In the genomic region with DNA sequence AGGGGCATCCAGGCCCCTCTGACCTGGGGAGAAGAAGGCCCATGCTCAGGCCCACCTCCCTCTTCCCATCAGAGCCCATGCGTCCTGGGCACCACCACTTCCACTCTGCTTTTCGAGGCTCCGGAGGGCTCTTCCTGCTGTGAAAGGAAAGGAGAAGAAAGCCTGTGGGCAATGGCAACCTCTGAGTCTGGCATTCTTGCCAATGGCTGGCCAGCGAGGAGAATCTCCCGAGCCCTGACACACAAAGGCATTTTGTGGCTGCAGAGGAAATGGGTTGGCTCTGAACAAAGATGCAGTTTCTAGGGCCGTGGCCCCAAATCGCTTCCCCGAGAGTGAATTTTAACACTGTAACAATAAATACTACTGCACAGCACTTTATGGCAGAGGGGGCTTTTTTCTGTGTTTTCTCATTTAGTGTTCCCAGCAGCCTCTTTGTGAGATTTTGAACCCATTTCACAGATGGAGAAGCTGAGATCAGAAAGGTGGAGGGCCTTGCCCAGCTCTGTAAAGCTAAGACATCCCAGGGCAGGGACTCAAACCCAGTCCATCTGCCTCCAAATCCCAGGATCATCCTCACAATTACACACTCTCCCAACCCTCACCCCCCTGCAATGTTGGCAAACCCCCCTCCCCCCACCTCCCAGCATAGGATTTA, we compare ENCODE assay signal across 27 cellular contexts. TPM values are rescaled to one million over a fixed set of nuclear protein-coding genes. Genes with fewer than 3 reads are reported as not detected.
DNase-seq lines count a peak whose midpoint lies in the region; ATAC-seq, FAIRE-seq and TF ChIP-seq lines count a peak whose summit lies in the region.
"Had no signal": no experiment of that assay in that cellular context is flagged by ENCODE, and none has a peak within 500 bp of the region (broad histone marks: within the 10 kb centered on the region; RNA-seq: fewer than 3 reads in every experiment).

No MANE protein-coding gene starts in this region.

- ATAC-seq in GM23338, result no peak
- ATAC-seq: A549, GM12878 had no signal

- FAIRE-seq in H1 (lab: Jason Lieb, UNC), result no peak
- FAIRE-seq: A549, D721Med, GM12878, GM19239, H54 had no signal

- H2BK15ac ChIP-seq in H1 (ENCODE audit: low read length) (no peak overlapping the region), neuronal stem cell (ENCODE audit: low read length) (no peak overlapping the region)

- H3K4ac ChIP-seq in H1 (replicated peaks; ENCODE audit: insufficient read length, low read depth, low read length), result no peak overlapping the region
- no peak overlapping the region for H3K4ac ChIP-seq in neuronal stem cell (ENCODE audit: low read length)

- no peak overlapping the region for H3K27ac ChIP-seq in GM23338 (ENCODE audit: low read depth)
- peak overlapping the region in 3 of 5 donors; percentile 63 to 85 (median 82) for H3K27ac ChIP-seq in adrenal gland
- no peak overlapping the region for H3K27ac ChIP-seq in H1 (ENCODE audit: low read depth, low read length)
- no peak overlapping the region for H3K27ac ChIP-seq in neuronal stem cell (replicated peaks; ENCODE audit: low read length)
- H3K27ac ChIP-seq: A549; BLaER1 treated with 17β-estradiol and CSF1 and Interleukin-3, amounts not matched to agents 10 nM and 100 nM; GM23248 had no signal

- no peak overlapping the region for H3K9ac ChIP-seq in H1 (replicated peaks in 1 of 4; ENCODE audit: extremely low read depth in 1 of 4, low read depth in 3 of 4, low read length in 3 of 4)
- peak overlapping the region; percentile 15 for H3K9ac ChIP-seq in neuronal stem cell (ENCODE audit: low read depth, low read length, poor library complexity)
- H3K9ac ChIP-seq: BLaER1 treated with 17β-estradiol and CSF1 and Interleukin-3, amounts not matched to agents 10 nM and 100 nM; GM23248 had no signal

- H3K14ac ChIP-seq in H1 (ENCODE audit: insufficient read length) (no peak overlapping the region), neuronal stem cell (ENCODE audit: low read length) (no peak overlapping the region)

- H3K36me3 Mint-ChIP-seq in GM23338 (ENCODE audit: low read depth), result no peaks in the 10 kb centered on the region
- H3K36me3 Mint-ChIP-seq in T-helper 2 cell treated with Interferon-gamma antibody and Interleukin-4, amounts not matched to agents 5 μg/mL and 100 μg/mL, for 36 hours (ENCODE audit: low read depth), result no peaks in the 10 kb centered on the region
- H3K36me3 Mint-ChIP-seq: CD14-positive monocyte; CD8-positive, alpha-beta memory T cell had no signal

- no peaks in the 10 kb centered on the region for H3K79me1 ChIP-seq in H1 (ENCODE audit: low read depth, low read length)
- no peaks in the 10 kb centered on the region for H3K79me1 ChIP-seq in neuronal stem cell (ENCODE audit: low read depth, low read length)

- H3K4me3 ChIP-seq in GM23338 (no peak overlapping the region), adrenal gland (no peak overlapping the region), H1 (ENCODE audit: extremely low read depth in 1 of 4, insufficient read depth in 2 of 4, low read depth in 3 of 4, low read length in 4 of 4) (no peak overlapping the region), neuronal stem cell (ENCODE audit: low read length in 2 of 2) (peak overlapping the region in 1 of 2 donors; percentile 38)
- H3K4me3 ChIP-seq: A549; BLaER1 treated with 17β-estradiol and CSF1 and Interleukin-3, amounts not matched to agents 10 nM and 100 nM; GM12878; GM23248; HAP-1 had no signal

- intact Hi-C loops in adrenal gland (cut with DNase I), result no loop called here

- H3K9me2 ChIP-seq in GM23338 (ENCODE audit: insufficient read depth), result no peaks in the 10 kb centered on the region

- no peak for TF ChIP-seq EP300 in H1 (IDR thresholded peaks at IDR 0.05; ENCODE audit: borderline replicate concordance in 1 of 2, low read depth in 2 of 2, low read length in 2 of 2)

- POLR2A ChIA-PET in H1 (lab: Charles Lee; ENCODE audit: partially characterized antibody), result no interaction called here

- H3K23ac ChIP-seq in H1 (ENCODE audit: insufficient read length), result no peak overlapping the region
- H3K23ac ChIP-seq in neuronal stem cell (ENCODE audit: low read depth, low read length, poor library complexity), result no peak overlapping the region

- H3K9me3 Mint-ChIP-seq in GM23338, result no peaks in the 10 kb centered on the region
- no peaks in the 10 kb centered on the region for H3K9me3 Mint-ChIP-seq in T-helper 2 cell treated with Interferon-gamma antibody and Interleukin-4, amounts not matched to agents 5 μg/mL and 100 μg/mL, for 36 hours
- H3K9me3 Mint-ChIP-seq: CD14-positive monocyte; CD4-positive, alpha-beta T cell; CD8-positive, alpha-beta memory T cell; HFFc6 had no signal

- H2AFZ ChIP-seq in GM23338 (0 out of 2 replicates have a peak overlapping the region, but pooled peaks have one; percentile 43), H1 (ENCODE audit: low read length) (no peak overlapping the region), neuronal stem cell (ENCODE audit: low read length) (no peak overlapping the region)
- H2AFZ ChIP-seq: GM23248 had no signal

- H2BK5ac ChIP-seq in H1 (ENCODE audit: low read depth, low read length) (peak overlapping the region; percentile 35; the same call in 1 of the 2 replicates), neuronal stem cell (ENCODE audit: low read length) (no peak overlapping the region)

- no peak overlapping the region for H2AK5ac ChIP-seq in H1 (ENCODE audit: low read depth, low read length)
- no peak overlapping the region for H2AK5ac ChIP-seq in neuronal stem cell (ENCODE audit: low read depth, low read length)

- H3K9me3 ChIP-seq in adrenal gland (replicated peaks in 1 of 3), result no peaks in the 10 kb centered on the region
- no peaks in the 10 kb centered on the region for H3K9me3 ChIP-seq in H1 (ENCODE audit: insufficient read depth in 2 of 2, low read depth in 1 of 2, low read length in 1 of 2)
- H3K9me3 ChIP-seq in neuronal stem cell (replicated peaks in 1 of 2; ENCODE audit: control insufficient read depth in 2 of 2, insufficient read depth in 1 of 2, low read depth in 1 of 2, low read length in 2 of 2), result no peaks in the 10 kb centered on the region
- H3K9me3 ChIP-seq: A549; BE2C; BLaER1 treated with 17β-estradiol and CSF1 and Interleukin-3, amounts not matched to agents 10 nM and 100 nM; HAP-1 had no signal

- no peak overlapping the region for H2BK120ac ChIP-seq in H1 (replicated peaks; ENCODE audit: low read depth, low read length)
- no peak overlapping the region for H2BK120ac ChIP-seq in neuronal stem cell (ENCODE audit: low read depth, low read length)

- H3K4me1 ChIP-seq in GM23338 (ENCODE audit: insufficient read depth) (no peaks in the 10 kb centered on the region), adrenal gland (replicated peaks in 1 of 2) (peaks cover 0 to 27% of the 10 kb centered on the region in 2 donors), H1 (replicated peaks in 1 of 4; ENCODE audit: control insufficient read depth in 3 of 4, insufficient read depth in 4 of 4, low read length in 3 of 4) (peaks cover 0 to 3% (median under 1%) of the 10 kb centered on the region in 4 experiments; a peak in 2 of 7 replicates), neuronal stem cell (ENCODE audit: control insufficient read depth in 2 of 2, insufficient read depth in 1 of 2, low read depth in 1 of 2, low read length in 2 of 2) (no peaks in the 10 kb centered on the region)
- H3K4me1 ChIP-seq: A549; BE2C; BLaER1 treated with 17β-estradiol and CSF1 and Interleukin-3, amounts not matched to agents 10 nM and 100 nM; HAP-1 had no signal

- peaks cover 11% of the 10 kb centered on the region for H3K27me3 Mint-ChIP-seq in GM23338 (ENCODE audit: insufficient read depth, low read depth, poor library complexity)
- no peaks in the 10 kb centered on the region for H3K27me3 Mint-ChIP-seq in T-helper 2 cell treated with Interferon-gamma antibody and Interleukin-4, amounts not matched to agents 5 μg/mL and 100 μg/mL, for 36 hours (ENCODE audit: low read depth)

- H2BK20ac ChIP-seq in H1 (ENCODE audit: low read length), result no peak overlapping the region

- no peak overlapping the region for H3K18ac ChIP-seq in H1 (ENCODE audit: extremely low read depth, low read length)
- H3K18ac ChIP-seq in neuronal stem cell (ENCODE audit: low read length), result no peak overlapping the region

- H4K20me1 ChIP-seq in GM23338 (replicated peaks; ENCODE audit: insufficient read depth), result no peaks in the 10 kb centered on the region
- no peaks in the 10 kb centered on the region for H4K20me1 ChIP-seq in H1 (replicated peaks in 1 of 2; ENCODE audit: control insufficient read depth in 1 of 2, insufficient read depth in 2 of 2, low read length in 2 of 2)
- H4K20me1 ChIP-seq: BLaER1 treated with 17β-estradiol and CSF1 and Interleukin-3, amounts not matched to agents 10 nM and 100 nM had no signal

- 66 to 96% (median 71%) methylated on average over 8 of the region's 8 CpGs for WGBS in adrenal gland, 4 donors
- WGBS in H1 (ENCODE audit: extremely low coverage in 1 of 2, insufficient coverage in 1 of 2, insufficient read length in 1 of 2, insufficient replicate concordance in 2 of 2, low coverage in 1 of 2, low lambda C conversion rate in 2 of 2, missing lambda C conversion rate in 1 of 2), 2 experiments, result 68% methylated on average over 8 of the region's 8 CpGs; no CpG with 5 or more reads in 1 of the 2 experiments
- no CpG with 5 or more reads among the region's 8 CpGs for WGBS in neuronal stem cell (ENCODE audit: extremely low coverage in 2 of 2, insufficient read length in 2 of 2, insufficient replicate concordance in 1 of 2), 2 donors

- no peak overlapping the region for H3K4me2 ChIP-seq in GM23338
- H3K4me2 ChIP-seq in H1 (ENCODE audit: insufficient read depth in 1 of 2, low read depth in 2 of 2, low read length in 2 of 2), result no peak overlapping the region
- H3K4me2 ChIP-seq in neuronal stem cell (ENCODE audit: insufficient read depth, low read length, poor library complexity, severe bottlenecking), result no peak overlapping the region
- H3K4me2 ChIP-seq: A549; BLaER1 treated with 17β-estradiol and CSF1 and Interleukin-3, amounts not matched to agents 10 nM and 100 nM had no signal

- DNase-seq in GM23338 (ENCODE audit: low spot score) (no peak), adrenal gland (no peak), H1 (ENCODE audit: low read depth in 1 of 2, low spot score in 2 of 2) (no peak), neuronal stem cell (ENCODE audit: low spot score) (no peak), NCI-H2196 (lab: John Stamatoyannopoulos, UW; ENCODE audit: unreplicated experiment) (no peak)
- no peak for DNase-seq in T-helper 2 cell treated with Interferon-gamma antibody and Interleukin-4, amounts not matched to agents 5 μg/mL and 100 μg/mL, for 36 hours (ENCODE audit: low spot score)
- DNase-seq in activated CD4-positive, CD25-positive, alpha-beta regulatory T cell (lab: John Stamatoyannopoulos, UW), result no peak
- DNase-seq: 8988T; ACHN; AML-193; BE2C; CD4-positive, alpha-beta T cell; CD8-positive, alpha-beta memory T cell; DMS 273 treated with DMSO at 0.1 percent for 48 hours; DMS79; EL; GDM1; GM23248; HFFc6 had no signal

- H3K23me2 ChIP-seq in H1 (ENCODE audit: low read depth, low read length), result no peaks in the 10 kb centered on the region

- no peak overlapping the region for H4K8ac ChIP-seq in H1 (ENCODE audit: extremely low read depth, insufficient read depth, low read length)
- H4K8ac ChIP-seq in neuronal stem cell (ENCODE audit: low read depth, low read length), result no peak overlapping the region

- H3K36me3 ChIP-seq in GM23338 (ENCODE audit: insufficient read depth) (no peaks in the 10 kb centered on the region), adrenal gland (replicated peaks in 1 of 2) (no peaks in the 10 kb centered on the region), H1 (ENCODE audit: control insufficient read depth in 2 of 4, insufficient read depth in 4 of 4, low read length in 3 of 4) (peaks cover 0 to 3% (median 0%) of the 10 kb centered on the region in 4 experiments; a peak in 1 of 8 replicates), neuronal stem cell (replicated peaks in 1 of 2; ENCODE audit: control insufficient read depth in 2 of 2, insufficient read depth in 2 of 2, low read length in 2 of 2) (peaks cover 0 to 3% of the 10 kb centered on the region in 2 donors)
- H3K36me3 ChIP-seq: BE2C; BLaER1 treated with 17β-estradiol and CSF1 and Interleukin-3, amounts not matched to agents 10 nM and 100 nM; HAP-1 had no signal

- no peak overlapping the region for H3K56ac ChIP-seq in H1 (replicated peaks; ENCODE audit: insufficient read length, low read depth, low read length)

- H3K4me3 Mint-ChIP-seq in GM23338, result no peak overlapping the region
- no peak overlapping the region for H3K4me3 Mint-ChIP-seq in T-helper 2 cell treated with Interferon-gamma antibody and Interleukin-4, amounts not matched to agents 5 μg/mL and 100 μg/mL, for 36 hours
- H3K4me3 Mint-ChIP-seq: CD14-positive monocyte; CD4-positive, alpha-beta T cell; CD8-positive, alpha-beta memory T cell; HFFc6 had no signal

- H4K5ac ChIP-seq in H1 (ENCODE audit: insufficient read length, low read depth, low read length), result no peak overlapping the region

- TF ChIP-seq RAD21 in H1 (IDR thresholded peaks at IDR 0.05 in 1 of 2, conservative IDR thresholded peaks at IDR 0.05 in 1 of 2; ENCODE audit: low read depth in 2 of 2, low read length in 2 of 2), result no peak

- TF ChIP-seq CTCF in GM23338 (conservative IDR thresholded peaks at IDR 0.05; ENCODE audit: low read depth in 2 of 2) (no peak), adrenal gland (IDR thresholded peaks at IDR 0.05) (no peak), H1 (IDR thresholded peaks at IDR 0.05; ENCODE audit: control extremely low read depth in 1 of 3, insufficient read depth in 1 of 3, low read depth in 1 of 3, low read length in 3 of 3) (no peak)

- H4K91ac ChIP-seq in H1 (replicated peaks; ENCODE audit: insufficient read length, low read length), result no peak overlapping the region
- no peak overlapping the region for H4K91ac ChIP-seq in neuronal stem cell (ENCODE audit: low read depth, low read length, poor library complexity)

- H2BK12ac ChIP-seq in H1 (ENCODE audit: low read depth, low read length) (no peak overlapping the region), neuronal stem cell (ENCODE audit: low read length) (no peak overlapping the region)

- H3K79me2 ChIP-seq in GM23338 (replicated peaks; ENCODE audit: insufficient read depth), result no peaks in the 10 kb centered on the region
- no peaks in the 10 kb centered on the region for H3K79me2 ChIP-seq in H1 (ENCODE audit: control insufficient read depth in 1 of 2, insufficient read depth in 2 of 2, low read length in 2 of 2)

- no peak overlapping the region for H3K27ac Mint-ChIP-seq in GM23338
- H3K27ac Mint-ChIP-seq in T-helper 2 cell treated with Interferon-gamma antibody and Interleukin-4, amounts not matched to agents 5 μg/mL and 100 μg/mL, for 36 hours, result no peak overlapping the region
- H3K27ac Mint-ChIP-seq: CD4-positive, alpha-beta T cell; CD8-positive, alpha-beta memory T cell; HFFc6 had no signal

- H3K4me1 Mint-ChIP-seq in GM23338, result peaks cover 10% of the 10 kb centered on the region
- H3K4me1 Mint-ChIP-seq in T-helper 2 cell treated with Interferon-gamma antibody and Interleukin-4, amounts not matched to agents 5 μg/mL and 100 μg/mL, for 36 hours (ENCODE audit: low read depth), result peaks cover 1% of the 10 kb centered on the region
- H3K4me1 Mint-ChIP-seq: CD14-positive monocyte; CD8-positive, alpha-beta memory T cell had no signal

- H3K27me3 ChIP-seq in GM23338 (ENCODE audit: insufficient read depth) (no peaks in the 10 kb centered on the region), adrenal gland (no peaks in the 10 kb centered on the region), H1 (replicated peaks in 1 of 4; ENCODE audit: control insufficient read depth in 3 of 4, extremely low read depth in 1 of 4, insufficient read depth in 3 of 4, low read length in 3 of 4) (no peaks in the 10 kb centered on the region; a peak in 1 of 7 replicates), neuronal stem cell (ENCODE audit: control insufficient read depth in 3 of 3, insufficient read depth in 3 of 3, low read depth in 1 of 3, low read length in 3 of 3) (no peaks in the 10 kb centered on the region)
- H3K27me3 ChIP-seq: BE2C; BLaER1 treated with 17β-estradiol and CSF1 and Interleukin-3, amounts not matched to agents 10 nM and 100 nM had no signal

- TF ChIP-seq POLR2A in adrenal gland (IDR thresholded peaks at IDR 0.05) (no peak), H1 (IDR thresholded peaks at IDR 0.05; ENCODE audit: control extremely low read depth in 1 of 2, low read depth in 2 of 2, low read length in 2 of 2) (no peak)

- H3F3A ChIP-seq in GM23338 (replicated peaks; ENCODE audit: low read depth), result no peaks in the 10 kb centered on the region

- CTCF ChIA-PET in H1 (lab: Charles Lee; ENCODE audit: partially characterized antibody), result interaction anchor here (0.9 to 2.9 kb wide), 3 partner anchors 10 to 154 kb away, joined by 4 to 7 read pairs (median 5); no protein-coding TSS in a partner anchor

RNA-seq across cellular contexts. Expression of gene TMEM51, which starts 35.7 kb away (rescaled TPM):
- 5.2 and 7.9 TPM in 2 replicates for total RNA-seq in GM23338 (2014; rRNA removed; shearing (Covaris generic))
- polyA plus RNA-seq in GM23338 (2016; fragmentation: Nextera tagmentation; extraction: Ambion mirVana), result 4.0 and 4.7 TPM in 2 replicates
- 10 to 100 TPM; 25.0 to 46.5 (median 35.8) TPM for total RNA-seq in adrenal gland
- 10 to 100 TPM; 14.6 to 35.9 (median 19.7) TPM for polyA plus RNA-seq in adrenal gland
- total RNA-seq in H1 (2021; fragmentation: NEBNext Ultra II Directional; extraction: Animal tissue kit (Norgen Biotek cat#: 25700)), result 9.1 and 9.9 TPM in 2 replicates
- 10.7 and 12.6 TPM in 2 replicates for polyA plus RNA-seq in H1 (2011; rRNA removed)
- polyA plus RNA-seq in H1 (2011; cell fraction: cytosol; rRNA removed), result 11.5 TPM
- 7.3 TPM for polyA plus RNA-seq in H1 (2011; cell fraction: nucleus; rRNA removed)
- 7.8 to 12.5 TPM (median 10.2 TPM) in 4 replicates for polyA plus RNA-seq in H1 (2012, experiment 1 of 2)
- polyA plus RNA-seq in H1 (2012, experiment 2 of 2), result 11.6 TPM
- 10.4 TPM for polyA plus RNA-seq in H1 (2013, experiment 1 of 2)
- 13.1 TPM for polyA plus RNA-seq in H1 (2013, experiment 2 of 2)
- 3.4 and 3.9 TPM in 2 replicates for polyA minus RNA-seq in H1 (2011; rRNA and poly(A)+ RNA removed)
- 8.4 TPM for polyA minus RNA-seq in H1 (2011; cell fraction: cytosol; rRNA and poly(A)+ RNA removed)
- polyA minus RNA-seq in H1 (2011; cell fraction: nucleus; rRNA and poly(A)+ RNA removed), result 4.8 TPM
- polyA plus RNA-seq in neuronal stem cell (2013, experiment 1 of 2), result 9.6 TPM
- 9.7 TPM for polyA plus RNA-seq in neuronal stem cell (2013, experiment 2 of 2)
- total RNA-seq: CD4-positive, alpha-beta T cell had no signal
- polyA plus RNA-seq: CD8-positive, alpha-beta memory T cell had no signal

Comparison
In these comparisons a context has a peak if more than half of its experiments do, and no peak if none do; other contexts are left out.
1. H3K27ac ChIP-seq: peak in adrenal gland (3 of 5); none in GM23338 (single experiment), H1 (single experiment) and neuronal stem cell (single experiment).